In the genomic region with DNA sequence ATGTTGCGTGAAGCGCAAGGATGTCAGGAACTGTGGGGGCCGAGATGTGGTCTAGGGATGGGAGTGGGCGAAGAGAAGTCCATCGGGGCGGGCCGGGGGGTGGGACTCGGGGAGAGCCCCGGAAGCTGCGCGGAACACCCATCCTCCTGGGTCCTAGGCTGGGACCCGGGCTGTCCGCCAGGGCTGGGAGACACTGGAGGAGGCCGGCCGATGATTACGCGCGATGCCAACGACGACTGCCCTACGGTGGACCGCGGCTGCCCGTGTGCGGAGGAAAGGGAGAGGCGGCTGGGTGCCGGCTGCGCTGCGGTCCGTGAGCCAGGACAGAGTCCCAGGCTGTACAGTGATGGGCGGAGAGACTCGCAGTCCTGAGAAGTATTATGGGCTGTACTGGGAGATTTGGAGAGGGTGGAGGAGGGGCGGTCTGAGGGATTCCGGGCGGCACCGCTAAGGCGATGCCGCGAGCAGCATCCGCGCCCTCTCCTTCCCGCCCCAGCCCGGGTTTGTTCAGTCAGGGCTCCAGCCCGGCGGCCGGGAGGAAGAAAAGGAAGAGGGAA, we compare ENCODE assay signal across 9 cellular contexts. TPM values are rescaled to one million over a fixed set of nuclear protein-coding genes. Genes with fewer than 3 reads are reported as not detected.
A peak's percentile ranks its signal among the peaks of the same experiment; 100 is the strongest.
DNase-seq lines count a peak whose midpoint lies in the region; ATAC-seq and TF ChIP-seq lines count a peak whose summit lies in the region.
"Not testable (repeated sequence)": the region's sequence is repeated elsewhere in the genome, so short reads cannot be mapped to it uniquely, and the experiment has no call there.
"Had no signal": no experiment of that assay in that cellular context is flagged by ENCODE, and none has a peak within 500 bp of the region (broad histone marks: within the 10 kb centered on the region; RNA-seq: fewer than 3 reads in every experiment).

No MANE protein-coding gene starts in this region.

- 0% methylated on average over 10 of the region's 46 CpGs for WGBS in liver

- not testable (repeated sequence) for H3K9ac ChIP-seq in KMS-11; liver (ENCODE audit: low read depth in 1 of 2, low read length in 2 of 2); skeletal muscle satellite cell (ENCODE audit: low read depth, low read length)

- not testable (repeated sequence) for DNase-seq in AG10803 (ENCODE audit: low read depth)
- DNase-seq in activated CD8-positive, alpha-beta memory T cell treated with anti-CD3 and anti-CD28 coated beads, Interleukin-2, amount 50 U/mL, for 48 hours = peak; percentile 52
- DNase-seq in endothelial cell (ENCODE audit: low spot score) = peak; percentile 5

- H3K4me1 Mint-ChIP-seq in endothelial cell (ENCODE audit: unreplicated experiment) = not testable (repeated sequence)

- TF ChIP-seq CTCF in AG10803 (conservative IDR thresholded peaks at IDR 0.05; ENCODE audit: low read length); KMS-11 (conservative IDR thresholded peaks at IDR 0.05; ENCODE audit: low read depth, low read length); endothelial cell (IDR thresholded peaks at IDR 0.05; ENCODE audit: unreplicated experiment); liver (IDR thresholded peaks at IDR 0.05; ENCODE audit: low read depth, low read length, missing input control): not testable (repeated sequence)

- H3K4me1 ChIP-seq in KMS-11 (ENCODE audit: low read depth, poor library complexity, severe bottlenecking); liver (ENCODE audit: control insufficient read depth in 4 of 4, insufficient read depth in 4 of 4, low read length in 3 of 4); skeletal muscle satellite cell (ENCODE audit: control insufficient read depth, insufficient read depth, low read length): not testable (repeated sequence)

- not testable (repeated sequence) for H3K4me2 ChIP-seq in KMS-11
- peak overlapping the region; percentile 58 for H3K4me2 ChIP-seq in skeletal muscle satellite cell (ENCODE audit: low read length)

- H2AFZ ChIP-seq in KMS-11 (ENCODE audit: low read depth) = peak overlapping the region; percentile 47; the same call in 1 of the 2 replicates

- H3K4me3 ChIP-seq in AG10803 (ENCODE audit: low read length) (peak overlapping the region; percentile 54), liver (ENCODE audit: low read depth in 1 of 3, low read length in 3 of 3) (peak overlapping the region in 2 of 3 donors; percentile 30 to 31), skeletal muscle satellite cell (ENCODE audit: low read length) (peak overlapping the region; percentile 63)
- not testable (repeated sequence) for H3K4me3 ChIP-seq in KMS-11 (IDR thresholded peaks at IDR 0.05; ENCODE audit: insufficient read depth, low read depth, low read length)

- not testable (repeated sequence) for H3K27me3 ChIP-seq in KMS-11 (ENCODE audit: insufficient read depth, low read depth); liver (ENCODE audit: control insufficient read depth in 4 of 4, insufficient read depth in 4 of 4, low read length in 3 of 4); skeletal muscle satellite cell (ENCODE audit: control insufficient read depth, insufficient read depth, low read length)

- not testable (repeated sequence) for H3K27me3 Mint-ChIP-seq in endothelial cell (ENCODE audit: unreplicated experiment)

- not testable (repeated sequence) for H3K27ac ChIP-seq in KMS-11
- H3K27ac ChIP-seq in liver (ENCODE audit: low read depth in 1 of 2, low read length in 2 of 2) = peak overlapping the region in 1 of 2 donors; percentile 46

- H3K27ac Mint-ChIP-seq in endothelial cell (ENCODE audit: unreplicated experiment) = not testable (repeated sequence)

- H3K4me3 Mint-ChIP-seq in endothelial cell (ENCODE audit: unreplicated experiment) = not testable (repeated sequence)

- H3K79me2 ChIP-seq in KMS-11 (ENCODE audit: insufficient read depth, low read depth) = not testable (repeated sequence)

- H3K36me3 Mint-ChIP-seq in endothelial cell (ENCODE audit: low read depth, unreplicated experiment) = not testable (repeated sequence)

- H3K9me3 Mint-ChIP-seq in endothelial cell (ENCODE audit: unreplicated experiment) = not testable (repeated sequence)

- ATAC-seq in GM19395 (IDR thresholded peaks at IDR 0.05; ENCODE audit: unreplicated experiment) = peak; percentile 7
- ATAC-seq in HG02852 (IDR thresholded peaks at IDR 0.05; ENCODE audit: unreplicated experiment) = peak; percentile 7

- TF ChIP-seq RAD21 in liver (IDR thresholded peaks at IDR 0.05) = not testable (repeated sequence)

- not testable (repeated sequence) for H3K36me3 ChIP-seq in KMS-11 (ENCODE audit: insufficient read depth); liver (ENCODE audit: control insufficient read depth in 4 of 4, insufficient read depth in 3 of 4, low read depth in 1 of 4, low read length in 3 of 4); skeletal muscle satellite cell (ENCODE audit: insufficient read depth, low read length)

- H4K20me1 ChIP-seq in KMS-11 (ENCODE audit: insufficient read depth) = not testable (repeated sequence)

- H3K9me3 ChIP-seq in liver (ENCODE audit: control insufficient read depth in 4 of 4, low read length in 3 of 4); skeletal muscle satellite cell (replicated peaks; ENCODE audit: low read length): not testable (repeated sequence)

RNA-seq across cellular contexts. Expression of a gene that starts 0.4 kb away (rescaled TPM):
- 88.8 TPM for total RNA-seq in endothelial cell (ENCODE audit: unreplicated experiment)
- 10 to 100 TPM in 1 of 2 donors, 1 to 10 TPM in 1; 9.7 to 14.3 TPM for total RNA-seq in liver
- 1 to 10 TPM; 2.4 to 2.8 TPM for polyA plus RNA-seq in liver
- 17.7 and 22.1 TPM in 2 replicates for total RNA-seq in skeletal muscle satellite cell (2012; rRNA removed)

RNA-seq across cellular contexts. Expression of a gene that starts 1.0 kb away (rescaled TPM):
- total RNA-seq in endothelial cell (ENCODE audit: unreplicated experiment) (3.0 TPM), liver (1 to 10 TPM in 1 of 2 donors, under 1 TPM in 1; 0.08 to 5.6 TPM)
- under 1 TPM in 1 of 2 donors, not detected in 1; 0.18 TPM for polyA plus RNA-seq in liver
- 1.5 TPM in 2 replicates for total RNA-seq in skeletal muscle satellite cell (2012; rRNA removed)
- total RNA-seq: ascending aorta had no signal
